ENCODE assay signal across 1 cellular context in the genomic region with DNA sequence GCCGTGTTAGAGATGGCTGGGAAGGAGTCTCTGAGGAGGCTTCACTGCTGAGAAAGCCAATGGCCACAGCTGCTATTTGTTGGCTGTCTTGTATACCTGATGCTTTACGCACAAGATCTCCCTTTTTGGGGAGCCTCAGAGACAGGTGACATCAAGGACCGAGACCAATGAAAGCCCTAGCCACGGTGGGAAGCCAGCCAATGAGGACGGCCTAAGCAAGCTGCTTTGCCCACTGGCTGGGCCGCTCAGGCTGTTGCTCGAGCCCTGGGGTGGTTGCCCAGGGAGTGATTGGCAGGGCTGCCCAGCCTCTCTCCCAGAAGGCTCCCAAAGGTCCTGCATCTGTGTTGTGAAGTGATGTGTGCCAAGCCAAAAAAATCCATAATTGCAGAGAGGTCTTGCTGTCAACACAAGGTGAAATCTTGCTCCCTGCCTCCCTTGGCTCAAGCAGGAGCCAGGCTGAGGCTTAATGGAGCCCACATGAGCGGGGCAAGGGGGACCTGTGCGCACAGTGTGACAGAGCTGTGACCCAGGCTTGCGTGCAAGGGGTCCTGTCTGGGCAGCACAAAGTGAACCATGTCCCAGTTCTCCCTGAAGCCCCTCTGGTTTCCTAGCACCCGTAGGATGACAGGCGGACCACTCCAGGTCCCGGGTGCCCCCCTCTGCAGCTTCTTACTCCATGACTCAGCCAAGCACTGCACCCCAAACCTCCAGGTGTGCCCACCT.
TF ChIP-seq lines count a peak whose summit lies in the region.

No MANE protein-coding gene starts in this region.

TF ChIP-seq in endothelial cell of umbilical vein, 7 proteins besides CTCF, POLR2A, EP300 and RAD21 (continued from another document):
- TF ChIP-seq MYC (IDR thresholded peaks at IDR 0.05; ENCODE audit: low read depth, low read length) (no peak), POLR2AphosphoS5 (IDR thresholded peaks at IDR 0.05; ENCODE audit: insufficient read depth, low read depth, low read length) (peak; percentile 20)
- TF ChIP-seq, protein P1, sequence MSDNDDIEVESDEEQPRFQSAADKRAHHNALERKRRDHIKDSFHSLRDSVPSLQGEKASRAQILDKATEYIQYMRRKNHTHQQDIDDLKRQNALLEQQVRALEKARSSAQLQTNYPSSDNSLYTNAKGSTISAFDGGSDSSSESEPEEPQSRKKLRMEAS (IDR thresholded peaks at IDR 0.05; ENCODE audit: insufficient read depth, insufficient read length) = no peak
